1 cellular context compared by ENCODE assay signal in the genomic region with DNA sequence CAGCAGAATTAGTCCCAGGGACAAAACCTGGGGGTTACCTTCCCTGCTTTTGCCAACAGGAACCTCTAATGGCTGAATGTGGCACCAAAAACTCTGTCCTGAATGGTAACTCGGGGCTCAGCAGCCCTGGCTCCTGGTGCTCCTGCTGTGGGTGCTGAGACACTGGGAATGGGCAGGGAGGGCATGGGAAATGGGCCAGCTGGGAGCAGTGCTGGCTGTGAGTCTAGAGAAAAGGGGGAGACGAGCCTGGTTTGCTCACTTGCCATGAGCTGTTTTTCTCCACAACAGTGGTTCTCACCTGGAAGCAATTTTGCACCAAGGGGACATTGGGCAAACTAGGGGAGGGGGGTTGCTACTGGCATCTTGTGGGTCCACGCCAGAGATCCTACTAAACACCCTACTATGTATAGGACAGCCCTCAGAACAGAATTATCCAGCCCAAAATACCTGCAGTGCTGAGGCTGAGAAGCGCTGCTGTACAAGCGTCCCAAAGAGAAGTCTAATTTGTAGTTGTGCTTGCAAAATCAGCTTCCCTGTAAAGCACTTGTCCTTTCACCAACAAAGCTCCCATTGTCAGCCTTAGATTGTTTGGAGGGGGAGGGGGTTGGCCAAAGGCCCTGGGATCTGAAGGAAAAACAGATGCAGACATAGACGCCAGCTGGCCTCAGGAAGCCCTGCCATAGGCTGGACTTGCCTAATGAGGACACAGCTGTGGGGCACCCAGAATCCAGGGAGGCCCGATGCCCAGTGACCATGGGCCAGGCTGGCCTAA.
TF ChIP-seq lines count a peak whose summit lies in the region.

No MANE protein-coding gene starts in this region.

TF ChIP-seq in HepG2, 621 proteins besides CTCF, POLR2A, EP300 and RAD21 (continued from another document):
- TF ChIP-seq, protein P1, sequence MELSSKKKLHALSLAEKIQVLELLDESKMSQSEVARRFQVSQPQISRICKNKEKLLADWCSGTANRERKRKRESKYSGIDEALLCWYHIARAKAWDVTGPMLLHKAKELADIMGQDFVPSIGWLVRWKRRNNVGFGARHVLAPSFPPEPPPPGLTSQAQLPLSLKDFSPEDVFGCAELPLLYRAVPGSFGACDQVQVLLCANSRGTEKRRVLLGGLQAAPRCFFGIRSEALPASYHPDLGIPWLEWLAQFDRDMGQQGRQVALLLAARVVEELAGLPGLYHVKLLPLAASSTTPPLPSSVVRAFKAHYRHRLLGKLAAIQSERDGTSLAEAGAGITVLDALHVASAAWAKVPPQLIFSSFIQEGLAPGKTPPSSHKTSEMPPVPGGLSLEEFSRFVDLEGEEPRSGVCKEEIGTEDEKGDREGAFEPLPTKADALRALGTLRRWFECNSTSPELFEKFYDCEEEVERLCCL (CRISPR knock-in tag; IDR thresholded peaks at IDR 0.05; ENCODE audit: borderline replicate concordance) = no peak
- TF ChIP-seq CCAR2 (optimal IDR thresholded peaks at IDR 0.05; ENCODE audit: low read depth, low read length) (no peak), ZNF510 (CRISPR knock-in tag; IDR thresholded peaks at IDR 0.05; ENCODE audit: low read depth) (no peak), RARG (CRISPR knock-in tag; IDR thresholded peaks at IDR 0.05; ENCODE audit: low read depth) (no peak), RORA (CRISPR knock-in tag; IDR thresholded peaks at IDR 0.05) (no peak), FOXP1 (IDR thresholded peaks at IDR 0.05) (no peak), FOXP1 (CRISPR knock-in tag; IDR thresholded peaks at IDR 0.05) (peak; percentile 50; the same call in 1 of the 2 replicates), FUBP1 (CRISPR knock-in tag; IDR thresholded peaks at IDR 0.05; ENCODE audit: borderline replicate concordance) (no peak), KLF16 (CRISPR knock-in tag; IDR thresholded peaks at IDR 0.05) (no peak), HNRNPUL1 (IDR thresholded peaks at IDR 0.05; ENCODE audit: low read depth, low read length) (no peak), ZNF512 (CRISPR knock-in tag; IDR thresholded peaks at IDR 0.05) (no peak), NR2C2 (CRISPR knock-in tag; IDR thresholded peaks at IDR 0.05; ENCODE audit: borderline replicate concordance) (peak; percentile 27; the same call in 1 of the 2 replicates), ZMYM2 (CRISPR knock-in tag; IDR thresholded peaks at IDR 0.05) (no peak), ZNF260 (CRISPR knock-in tag; IDR thresholded peaks at IDR 0.05; ENCODE audit: borderline replicate concordance, low read depth) (no peak), MAFG (CRISPR knock-in tag; IDR thresholded peaks at IDR 0.05) (no peak), ZNF563 (CRISPR knock-in tag; IDR thresholded peaks at IDR 0.05) (no peak), ZNF747 (CRISPR knock-in tag; IDR thresholded peaks at IDR 0.05; ENCODE audit: borderline replicate concordance) (no peak), JUN (CRISPR knock-in tag; IDR thresholded peaks at IDR 0.05) (0 out of 2 replicates have a peak, but pooled peaks have one; percentile 33), ISL2 (CRISPR knock-in tag; IDR thresholded peaks at IDR 0.05) (peak; percentile 39; the same call in 1 of the 2 replicates), ZNF496 (CRISPR knock-in tag; IDR thresholded peaks at IDR 0.05; ENCODE audit: insufficient replicate concordance) (no peak), SKI (IDR thresholded peaks at IDR 0.05; ENCODE audit: partially characterized antibody) (peak; percentile 62), U2AF2 (IDR thresholded peaks at IDR 0.05; ENCODE audit: low read depth, low read length) (no peak), RBFOX2 (IDR thresholded peaks at IDR 0.05; ENCODE audit: low read depth, low read length) (no peak), PRDM15 (CRISPR knock-in tag; IDR thresholded peaks at IDR 0.05) (no peak), ZBTB3 (CRISPR knock-in tag; IDR thresholded peaks at IDR 0.05; ENCODE audit: borderline replicate concordance, low read depth) (no peak), IKZF1 (IDR thresholded peaks at IDR 0.05) (no peak), HNF1A (IDR thresholded peaks at IDR 0.05; ENCODE audit: low read depth) (no peak), HNF1A (CRISPR knock-in tag; IDR thresholded peaks at IDR 0.05; ENCODE audit: borderline replicate concordance) (peak; percentile 40; the same call in 1 of the 2 replicates), ZNF382 (CRISPR knock-in tag; IDR thresholded peaks at IDR 0.05; ENCODE audit: borderline replicate concordance) (no peak), RXRA (CRISPR knock-in tag; IDR thresholded peaks at IDR 0.05) (peak; percentile 42; the same call in 1 of the 2 replicates), RFXAP (CRISPR knock-in tag; IDR thresholded peaks at IDR 0.05; ENCODE audit: borderline replicate concordance) (no peak), SOX6 (IDR thresholded peaks at IDR 0.05) (no peak), SOX6 (CRISPR knock-in tag; IDR thresholded peaks at IDR 0.05) (peak; percentile 89), ZKSCAN1 (IDR thresholded peaks at IDR 0.05; ENCODE audit: low read length) (no peak), SOX13 (IDR thresholded peaks at IDR 0.05) (0 out of 2 replicates have a peak, but pooled peaks have one; percentile 45), SOX13 (CRISPR knock-in tag; conservative IDR thresholded peaks at IDR 0.05 in 1 of 2, IDR thresholded peaks at IDR 0.05 in 1 of 2) (peak in 1 of 2 experiments; percentile 93; a peak in 2 of 4 replicates), DBP (CRISPR knock-in tag; IDR thresholded peaks at IDR 0.05; ENCODE audit: not compliant biosample characterization) (no peak), ZNF256 (CRISPR knock-in tag; conservative IDR thresholded peaks at IDR 0.05) (no peak), ZNF101 (CRISPR knock-in tag; IDR thresholded peaks at IDR 0.05; ENCODE audit: borderline replicate concordance, low read depth) (no peak), NFATC3 (CRISPR knock-in tag; IDR thresholded peaks at IDR 0.05) (no peak), REPIN1 (CRISPR knock-in tag; IDR thresholded peaks at IDR 0.05; ENCODE audit: borderline replicate concordance, low read depth) (no peak), ZFX (CRISPR knock-in tag; IDR thresholded peaks at IDR 0.05; ENCODE audit: low read depth) (peak; percentile 47; the same call in 1 of the 2 replicates), MEIS1 (CRISPR knock-in tag; IDR thresholded peaks at IDR 0.05; ENCODE audit: borderline replicate concordance) (peak; percentile 62; the same call in 1 of the 2 replicates), ZNF839 (CRISPR knock-in tag; IDR thresholded peaks at IDR 0.05; ENCODE audit: borderline replicate concordance) (no peak), PLRG1 (conservative IDR thresholded peaks at IDR 0.05) (no peak), ETV6 (CRISPR knock-in tag; conservative IDR thresholded peaks at IDR 0.05) (no peak), ZBTB38 (CRISPR knock-in tag; IDR thresholded peaks at IDR 0.05) (no peak), ZNF720 (CRISPR knock-in tag; IDR thresholded peaks at IDR 0.05) (no peak), HIVEP1 (CRISPR knock-in tag; IDR thresholded peaks at IDR 0.05) (no peak), ZNF615 (CRISPR knock-in tag; IDR thresholded peaks at IDR 0.05; ENCODE audit: borderline replicate concordance) (no peak), FOSL2 (CRISPR knock-in tag; IDR thresholded peaks at IDR 0.05) (no peak)
- TF ChIP-seq, protein P2, sequence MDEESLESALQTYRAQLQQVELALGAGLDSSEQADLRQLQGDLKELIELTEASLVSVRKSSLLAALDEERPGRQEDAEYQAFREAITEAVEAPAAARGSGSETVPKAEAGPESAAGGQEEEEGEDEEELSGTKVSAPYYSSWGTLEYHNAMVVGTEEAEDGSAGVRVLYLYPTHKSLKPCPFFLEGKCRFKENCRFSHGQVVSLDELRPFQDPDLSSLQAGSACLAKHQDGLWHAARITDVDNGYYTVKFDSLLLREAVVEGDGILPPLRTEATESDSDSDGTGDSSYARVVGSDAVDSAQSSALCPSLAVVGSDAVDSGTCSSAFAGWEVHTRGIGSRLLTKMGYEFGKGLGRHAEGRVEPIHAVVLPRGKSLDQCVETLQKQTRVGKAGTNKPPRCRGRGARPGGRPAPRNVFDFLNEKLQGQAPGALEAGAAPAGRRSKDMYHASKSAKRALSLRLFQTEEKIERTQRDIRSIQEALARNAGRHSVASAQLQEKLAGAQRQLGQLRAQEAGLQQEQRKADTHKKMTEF (CRISPR knock-in tag; IDR thresholded peaks at IDR 0.05) = peak; percentile 52; the same call in 1 of the 2 replicates
